Comparison of ENCODE assay signal across 9 cellular contexts in genomic region chr15:64247535-64247905, GRCh38.
DNase-seq lines count a peak whose midpoint lies in the region; ATAC-seq and TF ChIP-seq lines count a peak whose summit lies in the region.
"Had no signal": no experiment of that assay in that cellular context is flagged by ENCODE, and none has a peak within 500 bp of the region (broad histone marks: within the 10 kb centered on the region; RNA-seq: fewer than 3 reads in every experiment).

No MANE protein-coding gene starts in this region.

- H3K79me2 ChIP-seq in PC-3 (ENCODE audit: low read length) (peaks cover 11% of the 10 kb centered on the region), fibroblast of lung (ENCODE audit: control insufficient read depth, insufficient read depth, low read length) (peaks cover 2% of the 10 kb centered on the region)

- intact Hi-C loops in PC-3 (cut with micrococcal nuclease) (loop anchor here (5.0 kb wide), 1 partner anchor 35 kb away; no protein-coding TSS in a partner anchor), gastrocnemius medialis (cut with DNase I; ENCODE audit: low total_unique reads) (no loop called here)

- peaks cover 20% of the 10 kb centered on the region for H3K36me3 Mint-ChIP-seq in activated CD4-positive, alpha-beta T cell treated with anti-CD3 and anti-CD28 coated beads, Interleukin-2, amount 10 ng/mL, durations not matched to agents 7 days and 5 days (ENCODE audit: low read depth)

- POLR2A ChIA-PET in PC-3 (lab: Charles Lee; ENCODE audit: unreplicated experiment): no interaction called here
- POLR2A ChIA-PET in activated CD4-positive, alpha-beta T cell treated with anti-CD3 and anti-CD28 coated beads, Interleukin-2, amount 10 ng/mL, durations not matched to agents 7 days and 5 days (lab: Charles Lee): no interaction called here

- no peaks in the 10 kb centered on the region for H3K27me3 Mint-ChIP-seq in activated CD4-positive, alpha-beta T cell treated with anti-CD3 and anti-CD28 coated beads, Interleukin-2, amount 10 ng/mL, durations not matched to agents 7 days and 5 days

- DNase-seq in PC-3: no peak
- no peak for DNase-seq in fibroblast of lung (ENCODE audit: low read depth in 2 of 2)
- DNase-seq in gastrocnemius medialis: no peak
- no peak for DNase-seq in cerebellum (ENCODE audit: low spot score)
- no peak for DNase-seq in NCI-H345 treated with DMSO at 0.1 percent for 48 hours (lab: John Stamatoyannopoulos, UW; ENCODE audit: unreplicated experiment)
- DNase-seq in activated CD4-positive, alpha-beta T cell treated with anti-CD3 and anti-CD28 coated beads, Interleukin-2, amount 10 ng/mL, durations not matched to agents 7 days and 5 days: no peak
- DNase-seq in HuH-7 (ENCODE audit: low spot score): no peak
- DNase-seq: activated CD8-positive, alpha-beta memory T cell treated with anti-CD3 and anti-CD28 coated beads for 24 hours had no signal

- in situ Hi-C loops in gastrocnemius medialis (cut with MboI; ENCODE audit: low sequenced_read_pairs in 4 of 4): no loop called here

- H3K9ac ChIP-seq in PC-3 (ENCODE audit: low read length) (peak overlapping the region; percentile 75), fibroblast of lung (ENCODE audit: insufficient read depth, low read length) (no peak overlapping the region)

- H3K27me3 ChIP-seq in PC-3 (ENCODE audit: low read length) (no peaks in the 10 kb centered on the region), fibroblast of lung (ENCODE audit: control insufficient read depth, insufficient read depth, low read length) (no peaks in the 10 kb centered on the region), gastrocnemius medialis (no peaks in the 10 kb centered on the region)

- H3K9me3 ChIP-seq in PC-3 (ENCODE audit: low read length): no peaks in the 10 kb centered on the region
- no peaks in the 10 kb centered on the region for H3K9me3 ChIP-seq in fibroblast of lung (ENCODE audit: control insufficient read depth, insufficient read depth, low read depth, low read length)
- H3K9me3 ChIP-seq in gastrocnemius medialis: no peaks in the 10 kb centered on the region

- H3F3A ChIP-seq in PC-3 (ENCODE audit: low read length, unreplicated experiment): peaks cover 9% of the 10 kb centered on the region

- ATAC-seq in GM18907 (IDR thresholded peaks at IDR 0.05; ENCODE audit: unreplicated experiment) (peak; percentile 26), PC-3 (no peak), gastrocnemius medialis (no peak)

- TF ChIP-seq POLR2A in gastrocnemius medialis (IDR thresholded peaks at IDR 0.05): no peak

- H3K4me1 ChIP-seq in PC-3 (ENCODE audit: insufficient read depth, low read length) (peaks cover 51% of the 10 kb centered on the region), fibroblast of lung (ENCODE audit: control insufficient read depth, extremely low read depth, insufficient read depth, low read length) (peaks cover 14% of the 10 kb centered on the region), gastrocnemius medialis (peaks cover 7 to 8% of the 10 kb centered on the region in 2 donors)

- H3K4me3 Mint-ChIP-seq in activated CD4-positive, alpha-beta T cell treated with anti-CD3 and anti-CD28 coated beads, Interleukin-2, amount 10 ng/mL, durations not matched to agents 7 days and 5 days: no peak overlapping the region

- BruUV-seq in PC-3 (replicated peaks; lab: Mats Ljungman, UMichigan): TSS peak; percentile 32

- H3K27ac ChIP-seq in PC-3 (ENCODE audit: low read length) (peak overlapping the region; percentile 95), fibroblast of lung (ENCODE audit: insufficient read depth, low read length) (peak overlapping the region; percentile 62), gastrocnemius medialis (peak overlapping the region in 3 of 4 donors; percentile 27 to 61 (median 44))

- H3K36me3 ChIP-seq in PC-3 (ENCODE audit: low read depth, low read length): no peaks in the 10 kb centered on the region
- no peaks in the 10 kb centered on the region for H3K36me3 ChIP-seq in fibroblast of lung (ENCODE audit: control insufficient read depth, insufficient read depth, low read length)
- peaks cover 0 to 7% of the 10 kb centered on the region in 2 donors for H3K36me3 ChIP-seq in gastrocnemius medialis

- peak overlapping the region; percentile 42 for H3K4me3 ChIP-seq in PC-3 (ENCODE audit: low read length)
- H3K4me3 ChIP-seq in fibroblast of lung (replicated peaks in 1 of 4; ENCODE audit: control extremely low read depth in 1 of 4, insufficient read depth in 1 of 4, low read depth in 3 of 4, low read length in 4 of 4): no peak overlapping the region
- no peak overlapping the region for H3K4me3 ChIP-seq in gastrocnemius medialis

- H4K20me1 ChIP-seq in PC-3 (ENCODE audit: low read length): no peaks in the 10 kb centered on the region
- no peaks in the 10 kb centered on the region for H4K20me1 ChIP-seq in fibroblast of lung (ENCODE audit: control insufficient read depth, extremely low read depth, insufficient read depth, low read length)

- peak overlapping the region; percentile 80 for H3K4me2 ChIP-seq in PC-3 (ENCODE audit: low read length)
- H3K4me2 ChIP-seq in fibroblast of lung (ENCODE audit: extremely low read depth, insufficient read depth, low read length): no peak overlapping the region

- no peak overlapping the region for H3K27ac Mint-ChIP-seq in activated CD4-positive, alpha-beta T cell treated with anti-CD3 and anti-CD28 coated beads, Interleukin-2, amount 10 ng/mL, durations not matched to agents 7 days and 5 days

- TF ChIP-seq CTCF in PC-3 (conservative IDR thresholded peaks at IDR 0.05; ENCODE audit: low read depth, low read length) (no peak), fibroblast of lung (conservative IDR thresholded peaks at IDR 0.05 in 1 of 2, IDR thresholded peaks at IDR 0.05 in 1 of 2; ENCODE audit: low read depth in 1 of 2, low read length in 2 of 2) (no peak), gastrocnemius medialis (IDR thresholded peaks at IDR 0.05 in 4 of 5, conservative IDR thresholded peaks at IDR 0.05 in 1 of 5) (no peak)

- H3K9me3 Mint-ChIP-seq in activated CD4-positive, alpha-beta T cell treated with anti-CD3 and anti-CD28 coated beads, Interleukin-2, amount 10 ng/mL, durations not matched to agents 7 days and 5 days: no peaks in the 10 kb centered on the region

- peaks cover 46% of the 10 kb centered on the region for H3K4me1 Mint-ChIP-seq in activated CD4-positive, alpha-beta T cell treated with anti-CD3 and anti-CD28 coated beads, Interleukin-2, amount 10 ng/mL, durations not matched to agents 7 days and 5 days

- CTCF ChIA-PET in PC-3 (lab: Charles Lee): interaction anchor here (0.7 kb wide), 1 partner anchor 44 kb away, joined by 4 read pairs; no protein-coding TSS in a partner anchor
- CTCF ChIA-PET in activated CD4-positive, alpha-beta T cell treated with anti-CD3 and anti-CD28 coated beads, Interleukin-2, amount 10 ng/mL, durations not matched to agents 7 days and 5 days (lab: Charles Lee): interaction anchor here (1.1 to 1.8 kb wide), 5 partner anchors 10 to 31 kb away, joined by 3 to 5 read pairs (median 4); no protein-coding TSS in a partner anchor

- H2AFZ ChIP-seq in PC-3 (ENCODE audit: low read length): no peak overlapping the region; the same call in 1 of the 2 replicates
- H2AFZ ChIP-seq in fibroblast of lung (ENCODE audit: low read length): no peak overlapping the region

- no peaks in the 10 kb centered on the region for H3K9me2 ChIP-seq in PC-3 (replicated peaks; ENCODE audit: low read length)

Comparison
In these comparisons a context has a peak if more than half of its experiments do, and no peak if none do; other contexts are left out.
1. H3K27ac ChIP-seq: peak in every context shown above with its lines; median percentile 95 in PC-3; 62 in fibroblast of lung; 44 in gastrocnemius medialis.